34 cellular contexts compared by ENCODE assay signal in the genomic region with DNA sequence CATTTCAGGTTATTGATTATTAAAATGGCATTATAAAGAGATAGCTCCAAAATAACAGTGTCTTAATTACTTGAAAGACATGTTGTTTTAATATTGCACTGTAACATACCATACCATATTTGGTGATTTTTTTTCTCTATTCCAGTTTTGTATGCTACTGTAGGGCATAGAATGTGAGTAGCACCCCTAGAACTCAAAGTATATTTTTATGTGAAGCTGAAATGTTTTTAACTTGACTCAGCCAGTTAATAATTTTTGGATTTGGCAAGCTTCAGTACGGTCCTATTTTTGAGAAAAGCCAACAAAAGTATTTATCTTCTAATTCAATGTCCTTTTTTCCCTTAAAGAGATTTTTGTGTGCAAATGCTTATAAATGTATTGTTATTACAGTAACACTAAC.
A peak's percentile ranks its signal among the peaks of the same experiment; 100 is the strongest.
DNase-seq lines count a peak whose midpoint lies in the region; ATAC-seq and TF ChIP-seq lines count a peak whose summit lies in the region.
"Had no signal": no experiment of that assay in that cellular context is flagged by ENCODE, and none has a peak within 500 bp of the region (broad histone marks: within the 10 kb centered on the region; RNA-seq: fewer than 3 reads in every experiment).

No MANE protein-coding gene starts in this region.

- H3K27ac Mint-ChIP-seq in osteocyte (ENCODE audit: unreplicated experiment): peak overlapping the region; percentile 92
- H3K27ac Mint-ChIP-seq in activated T-helper 2 cell treated with anti-CD3 and anti-CD28 coated beads, Interferon-gamma antibody, Interleukin-2, Interleukin-4, amounts not matched to agents 10 μg/mL and 5 μg/mL and 100 μg/mL, durations not matched to agents 14 hours and 24 hours and 36 hours: no peak overlapping the region
- H3K27ac Mint-ChIP-seq: activated CD4-positive, alpha-beta memory T cell treated with anti-CD3 and anti-CD28 coated beads, Interleukin-2, amount 10 ng/mL, durations not matched to agents 7 days and 5 days; activated naive CD4-positive, alpha-beta T cell treated with anti-CD3 and anti-CD28 coated beads, Interleukin-2, amount 10 ng/mL, durations not matched to agents 7 days and 5 days; CD8-positive, alpha-beta memory T cell; natural killer cell; stimulated activated memory B cell treated with anti-CD40 and anti-IgM and Interleukin-4, amounts not matched to agents 10 μg/mL and 1 μg/mL and 100 μg/mL, for 72 hours; T-helper 17 cell had no signal

- intact Hi-C loops in activated T-helper 2 cell treated with anti-CD3 and anti-CD28 coated beads, Interferon-gamma antibody, Interleukin-2, Interleukin-4, amounts not matched to agents 10 μg/mL and 5 μg/mL and 100 μg/mL, durations not matched to agents 14 hours and 24 hours and 36 hours (cut with micrococcal nuclease): no loop called here

- in situ Hi-C loops in astrocyte of the spinal cord (cut with HindIII; ENCODE audit: low sequenced_read_pairs): no loop called here

- H3K4me3 ChIP-seq in astrocyte of the spinal cord (ENCODE audit: low read depth, low read length): no peak overlapping the region
- H3K4me3 ChIP-seq in fibroblast of the aortic adventitia (ENCODE audit: low read depth, low read length): no peak overlapping the region
- H3K4me3 ChIP-seq: gastrocnemius medialis, lung, mucosa of descending colon, pancreas, skin epidermis, suprapubic skin, upper lobe of right lung had no signal

- H3K9me3 Mint-ChIP-seq in osteocyte (ENCODE audit: unreplicated experiment): peaks cover 4% of the 10 kb centered on the region
- H3K9me3 Mint-ChIP-seq in activated T-helper 2 cell treated with anti-CD3 and anti-CD28 coated beads, Interferon-gamma antibody, Interleukin-2, Interleukin-4, amounts not matched to agents 10 μg/mL and 5 μg/mL and 100 μg/mL, durations not matched to agents 14 hours and 24 hours and 36 hours: no peaks in the 10 kb centered on the region
- H3K9me3 Mint-ChIP-seq: activated CD4-positive, alpha-beta memory T cell treated with anti-CD3 and anti-CD28 coated beads, Interleukin-2, amount 10 ng/mL, durations not matched to agents 7 days and 5 days; activated naive CD4-positive, alpha-beta T cell treated with anti-CD3 and anti-CD28 coated beads, Interleukin-2, amount 10 ng/mL, durations not matched to agents 7 days and 5 days; CD8-positive, alpha-beta memory T cell; stimulated activated memory B cell treated with anti-CD40 and anti-IgM and Interleukin-4, amounts not matched to agents 10 μg/mL and 1 μg/mL and 100 μg/mL, for 72 hours had no signal

- peak overlapping the region; percentile 42 for H3K4me3 Mint-ChIP-seq in osteocyte (ENCODE audit: unreplicated experiment)
- no peak overlapping the region for H3K4me3 Mint-ChIP-seq in activated T-helper 2 cell treated with anti-CD3 and anti-CD28 coated beads, Interferon-gamma antibody, Interleukin-2, Interleukin-4, amounts not matched to agents 10 μg/mL and 5 μg/mL and 100 μg/mL, durations not matched to agents 14 hours and 24 hours and 36 hours (ENCODE audit: low read depth)
- H3K4me3 Mint-ChIP-seq: activated CD4-positive, alpha-beta memory T cell treated with anti-CD3 and anti-CD28 coated beads, Interleukin-2, amount 10 ng/mL, durations not matched to agents 7 days and 5 days; activated naive CD4-positive, alpha-beta T cell treated with anti-CD3 and anti-CD28 coated beads, Interleukin-2, amount 10 ng/mL, durations not matched to agents 7 days and 5 days; CD8-positive, alpha-beta memory T cell; natural killer cell; stimulated activated memory B cell treated with anti-CD40 and anti-IgM and Interleukin-4, amounts not matched to agents 10 μg/mL and 1 μg/mL and 100 μg/mL, for 72 hours; T-helper 17 cell had no signal

- H3K4me1 Mint-ChIP-seq in osteocyte (ENCODE audit: unreplicated experiment): peaks cover 56% of the 10 kb centered on the region
- no peaks in the 10 kb centered on the region for H3K4me1 Mint-ChIP-seq in activated T-helper 2 cell treated with anti-CD3 and anti-CD28 coated beads, Interferon-gamma antibody, Interleukin-2, Interleukin-4, amounts not matched to agents 10 μg/mL and 5 μg/mL and 100 μg/mL, durations not matched to agents 14 hours and 24 hours and 36 hours (ENCODE audit: low read depth)
- H3K4me1 Mint-ChIP-seq: activated CD4-positive, alpha-beta memory T cell treated with anti-CD3 and anti-CD28 coated beads, Interleukin-2, amount 10 ng/mL, durations not matched to agents 7 days and 5 days; activated naive CD4-positive, alpha-beta T cell treated with anti-CD3 and anti-CD28 coated beads, Interleukin-2, amount 10 ng/mL, durations not matched to agents 7 days and 5 days; CD8-positive, alpha-beta memory T cell; natural killer cell; stimulated activated memory B cell treated with anti-CD40 and anti-IgM and Interleukin-4, amounts not matched to agents 10 μg/mL and 1 μg/mL and 100 μg/mL, for 72 hours; T-helper 17 cell had no signal

- H3K27ac ChIP-seq in substantia nigra (ENCODE audit: low read depth, low read length, poor library complexity, severe bottlenecking): no peak overlapping the region
- H3K27ac ChIP-seq: gastrocnemius medialis, pancreas, suprapubic skin, upper lobe of right lung had no signal

- DNase-seq in EH (ENCODE audit: low read depth): peak; percentile 52
- peak; percentile 23 for DNase-seq in astrocyte of the spinal cord (ENCODE audit: low read depth, low spot score)
- peak; percentile 38 for DNase-seq in fibroblast of the aortic adventitia (ENCODE audit: low read depth)
- DNase-seq in osteocyte (ENCODE audit: extremely low spot score, unreplicated experiment): no peak
- DNase-seq in activated T-helper 2 cell treated with anti-CD3 and anti-CD28 coated beads, Interferon-gamma antibody, Interleukin-2, Interleukin-4, amounts not matched to agents 10 μg/mL and 5 μg/mL and 100 μg/mL, durations not matched to agents 14 hours and 24 hours and 36 hours (ENCODE audit: low spot score): no peak
- DNase-seq in substantia nigra (lab: John Stamatoyannopoulos, UW): no peak
- DNase-seq in iPS-NIHi7 (ENCODE audit: extremely low spot score): no peak
- DNase-seq: activated CD4-positive, alpha-beta memory T cell treated with anti-CD3 and anti-CD28 coated beads, Interleukin-2, amount 10 ng/mL, durations not matched to agents 7 days and 5 days; activated CD4-positive, alpha-beta T cell treated with anti-CD3 and anti-CD28 coated beads for 1 hour; activated CD8-positive, alpha-beta memory T cell treated with anti-CD3 and anti-CD28 coated beads, Interleukin-2, amount 50 U/mL, for 48 hours; activated naive CD4-positive, alpha-beta T cell treated with anti-CD3 and anti-CD28 coated beads, Interleukin-2, amount 10 ng/mL, durations not matched to agents 7 days and 5 days; amniotic stem cell; BE2C; CD8-positive, alpha-beta memory T cell; gastrocnemius medialis; H7; Kasumi-1; left cardiac atrium; mucosa of descending colon; natural killer cell; NCI-H1436 treated with DMSO at 0.1 percent for 48 hours; NCI-H2081 treated with DMSO at 0.1 percent for 48 hours; pancreas; retina; Right ventricle myocardium superior; T-helper 17 cell; upper lobe of right lung had no signal

- no peak for TF ChIP-seq CTCF in astrocyte of the spinal cord (IDR thresholded peaks at IDR 0.05; ENCODE audit: low read depth, low read length)
- no peak for TF ChIP-seq CTCF in fibroblast of the aortic adventitia (IDR thresholded peaks at IDR 0.05; ENCODE audit: insufficient read depth, low read length)
- no peak for TF ChIP-seq CTCF in osteocyte (IDR thresholded peaks at IDR 0.05)

- peaks cover 7% of the 10 kb centered on the region for H3K36me3 Mint-ChIP-seq in osteocyte (ENCODE audit: unreplicated experiment)
- H3K36me3 Mint-ChIP-seq in activated T-helper 2 cell treated with anti-CD3 and anti-CD28 coated beads, Interferon-gamma antibody, Interleukin-2, Interleukin-4, amounts not matched to agents 10 μg/mL and 5 μg/mL and 100 μg/mL, durations not matched to agents 14 hours and 24 hours and 36 hours (ENCODE audit: low read depth): no peaks in the 10 kb centered on the region
- H3K36me3 Mint-ChIP-seq: activated naive CD4-positive, alpha-beta T cell treated with anti-CD3 and anti-CD28 coated beads, Interleukin-2, amount 10 ng/mL, durations not matched to agents 7 days and 5 days; CD8-positive, alpha-beta memory T cell; natural killer cell; stimulated activated memory B cell treated with anti-CD40 and anti-IgM and Interleukin-4, amounts not matched to agents 10 μg/mL and 1 μg/mL and 100 μg/mL, for 72 hours had no signal

- ATAC-seq in HG02798 (IDR thresholded peaks at IDR 0.05; ENCODE audit: poor library complexity, unreplicated experiment): no peak
- ATAC-seq: gastrocnemius medialis; HepG2; left cardiac atrium; mucosa of descending colon; natural killer cell; Panc1; pancreas; stimulated activated memory B cell treated with anti-CD40 and anti-IgM and Interleukin-4, amounts not matched to agents 10 μg/mL and 1 μg/mL and 100 μg/mL, for 72 hours; T-helper 17 cell; upper lobe of right lung had no signal

- no peaks in the 10 kb centered on the region for H3K27me3 Mint-ChIP-seq in osteocyte (ENCODE audit: unreplicated experiment)
- H3K27me3 Mint-ChIP-seq in activated T-helper 2 cell treated with anti-CD3 and anti-CD28 coated beads, Interferon-gamma antibody, Interleukin-2, Interleukin-4, amounts not matched to agents 10 μg/mL and 5 μg/mL and 100 μg/mL, durations not matched to agents 14 hours and 24 hours and 36 hours (ENCODE audit: low read depth): no peaks in the 10 kb centered on the region
- H3K27me3 Mint-ChIP-seq: activated CD4-positive, alpha-beta memory T cell treated with anti-CD3 and anti-CD28 coated beads, Interleukin-2, amount 10 ng/mL, durations not matched to agents 7 days and 5 days; activated naive CD4-positive, alpha-beta T cell treated with anti-CD3 and anti-CD28 coated beads, Interleukin-2, amount 10 ng/mL, durations not matched to agents 7 days and 5 days; stimulated activated memory B cell treated with anti-CD40 and anti-IgM and Interleukin-4, amounts not matched to agents 10 μg/mL and 1 μg/mL and 100 μg/mL, for 72 hours; T-helper 17 cell had no signal

Comparison
In these comparisons a context has a peak if more than half of its experiments do, and no peak if none do; other contexts are left out.
1. DNase-seq: peak in EH (single experiment), astrocyte of the spinal cord (single experiment) and fibroblast of the aortic adventitia (single experiment); none in osteocyte (single experiment), activated T-helper 2 cell treated with anti-CD3 and anti-CD28 coated beads, Interferon-gamma antibody, Interleukin-2, Interleukin-4, amounts not matched to agents 10 μg/mL and 5 μg/mL and 100 μg/mL, durations not matched to agents 14 hours and 24 hours and 36 hours (single experiment), substantia nigra (0 of 49) and iPS-NIHi7 (single experiment).